Comparison of ENCODE assay signal across 13 cellular contexts in genomic region chr10:71241899-71242620, GRCh38. TPM values are rescaled to one million over a fixed set of nuclear protein-coding genes. Genes with fewer than 3 reads are reported as not detected.
DNase-seq lines count a peak whose midpoint lies in the region; ATAC-seq and TF ChIP-seq lines count a peak whose summit lies in the region.
"Had no signal": no experiment of that assay in that cellular context is flagged by ENCODE, and none has a peak within 500 bp of the region (broad histone marks: within the 10 kb centered on the region; RNA-seq: fewer than 3 reads in every experiment).

No MANE protein-coding gene starts in this region.

- H3K4ac ChIP-seq in mesenchymal stem cell (ENCODE audit: low read depth in 1 of 2, low read length in 2 of 2) = peak overlapping the region; percentile 90 to 97

- no peaks in the 10 kb centered on the region for H4K20me1 ChIP-seq in MM.1S (ENCODE audit: insufficient read depth, low read length)

- no peak overlapping the region for H2AK5ac ChIP-seq in mesenchymal stem cell (ENCODE audit: low read length, severe bottlenecking)

- H2BK12ac ChIP-seq in mesenchymal stem cell (ENCODE audit: low read length in 2 of 2) = peak overlapping the region; percentile 49 to 100

- H2BK5ac ChIP-seq in mesenchymal stem cell (ENCODE audit: low read depth, low read length, poor library complexity, severe bottlenecking) = no peak overlapping the region

- H3K4me1 ChIP-seq in colonic mucosa (peaks cover 34% of the 10 kb centered on the region), mesenchymal stem cell (ENCODE audit: control insufficient read depth, insufficient read depth, low read depth, low read length) (peaks cover 12% of the 10 kb centered on the region), upper lobe of right lung (peaks cover 66% of the 10 kb centered on the region), MM.1S (ENCODE audit: low read length) (no peaks in the 10 kb centered on the region)

- H3K4me2 ChIP-seq in mesenchymal stem cell (ENCODE audit: low read length, poor library complexity, severe bottlenecking) (no peak overlapping the region), MM.1S (ENCODE audit: low read depth, low read length) (no peak overlapping the region)

- peak overlapping the region; percentile 91 for H2BK15ac ChIP-seq in mesenchymal stem cell (ENCODE audit: low read depth, poor library complexity, severe bottlenecking)

- H2AFZ ChIP-seq in mesenchymal stem cell (ENCODE audit: low read depth, low read length) (no peak overlapping the region), MM.1S (ENCODE audit: low read length) (no peak overlapping the region)

- no peaks in the 10 kb centered on the region for H3K79me1 ChIP-seq in mesenchymal stem cell (replicated peaks; ENCODE audit: low read length, poor library complexity, severe bottlenecking)

- intact Hi-C loops in colonic mucosa (cut with DNase I) (no loop called here), upper lobe of right lung (cut with DNase I) (no loop called here)

- 54% methylated on average over 12 of the region's 12 CpGs for WGBS in mesenchymal stem cell

- H3K23ac ChIP-seq in mesenchymal stem cell (ENCODE audit: low read length in 2 of 2) = peak overlapping the region in 1 of 2 experiments; percentile 46

- no peak overlapping the region for H3K4me3 ChIP-seq in colonic mucosa
- no peak overlapping the region for H3K4me3 ChIP-seq in mesenchymal stem cell (ENCODE audit: insufficient read depth in 1 of 2, low read depth in 1 of 2, low read length in 2 of 2)
- no peak overlapping the region for H3K4me3 ChIP-seq in upper lobe of right lung
- H3K4me3 ChIP-seq in MM.1S (ENCODE audit: low read length) = no peak overlapping the region

- H3K9ac ChIP-seq in colonic mucosa (ENCODE audit: low read depth in 2 of 2, low read length in 2 of 2) = no peak overlapping the region
- H3K9ac ChIP-seq in mesenchymal stem cell (ENCODE audit: low read length) = peak overlapping the region; percentile 6
- H3K9ac ChIP-seq in MM.1S (ENCODE audit: low read length) = no peak overlapping the region

- H3K36me3 ChIP-seq in colonic mucosa = no peaks in the 10 kb centered on the region
- no peaks in the 10 kb centered on the region for H3K36me3 ChIP-seq in mesenchymal stem cell (ENCODE audit: control insufficient read depth in 1 of 2, insufficient read depth in 2 of 2, low read depth in 1 of 2, low read length in 2 of 2)
- H3K36me3 ChIP-seq in upper lobe of right lung = no peaks in the 10 kb centered on the region
- H3K36me3 ChIP-seq in MM.1S (replicated peaks; ENCODE audit: insufficient read depth, low read length) = no peaks in the 10 kb centered on the region

- peak overlapping the region; percentile 41 for H4K8ac ChIP-seq in mesenchymal stem cell (ENCODE audit: low read length)

- TF ChIP-seq CTCF in colonic mucosa (IDR thresholded peaks at IDR 0.05) (no peak), upper lobe of right lung (IDR thresholded peaks at IDR 0.05) (no peak), MM.1S (IDR thresholded peaks at IDR 0.05; ENCODE audit: low read length) (no peak)

- H3K9me2 ChIP-seq in MM.1S (replicated peaks; ENCODE audit: insufficient read depth, low read length) = no peaks in the 10 kb centered on the region

- peak overlapping the region; percentile 17 for H3K27ac ChIP-seq in colonic mucosa
- H3K27ac ChIP-seq in mesenchymal stem cell (ENCODE audit: low read length, poor library complexity, severe bottlenecking) = no peak overlapping the region
- H3K27ac ChIP-seq in upper lobe of right lung = peak overlapping the region; percentile 36
- no peak overlapping the region for H3K27ac ChIP-seq in MM.1S (ENCODE audit: low read length)
- H3K27ac ChIP-seq: 22Rv1 had no signal

- peak overlapping the region; percentile 95 for H2BK120ac ChIP-seq in mesenchymal stem cell (ENCODE audit: low read depth, low read length)

- no peaks in the 10 kb centered on the region for H3K9me3 ChIP-seq in colonic mucosa
- H3K9me3 ChIP-seq in mesenchymal stem cell (ENCODE audit: control insufficient read depth, low read length) = no peaks in the 10 kb centered on the region
- no peaks in the 10 kb centered on the region for H3K9me3 ChIP-seq in upper lobe of right lung
- H3K9me3 ChIP-seq in MM.1S (replicated peaks; ENCODE audit: insufficient read depth, low read length) = no peaks in the 10 kb centered on the region

- H3K18ac ChIP-seq in mesenchymal stem cell (ENCODE audit: low read depth in 1 of 2, low read length in 2 of 2) = peak overlapping the region; percentile 71 to 93

- DNase-seq in DMS 273 (lab: John Stamatoyannopoulos, UW; ENCODE audit: unreplicated experiment) (peak; percentile 64), DMS 273 treated with DMSO at 0.1 percent for 48 hours (lab: John Stamatoyannopoulos, UW) (no peak), colonic mucosa (no peak), mesenchymal stem cell (peak; percentile 34), upper lobe of right lung (no peak), NCI-H187 treated with DMSO at 0.1 percent for 48 hours (lab: John Stamatoyannopoulos, UW) (no peak), cerebellar nuclear complex (lab: John Stamatoyannopoulos, UW) (no peak), MM.1S (no peak)
- DNase-seq: activated CD8-positive, alpha-beta T cell treated with anti-CD3 and anti-CD28 coated beads for 36 hours; NCI-H1417 treated with DMSO at 0.1 percent for 48 hours; NCI-H748 treated with DMSO at 0.1 percent for 48 hours had no signal

- peak overlapping the region; percentile 95 for H4K91ac ChIP-seq in mesenchymal stem cell (ENCODE audit: low read length)

- H3K79me2 ChIP-seq in MM.1S (ENCODE audit: low read length) = no peaks in the 10 kb centered on the region

- H3K14ac ChIP-seq in mesenchymal stem cell (ENCODE audit: low read length in 2 of 2) = peak overlapping the region in 1 of 2 experiments; percentile 82

- H3F3A ChIP-seq in MM.1S (ENCODE audit: insufficient read depth, low read length) = no peaks in the 10 kb centered on the region

- H3K27me3 ChIP-seq in colonic mucosa (no peaks in the 10 kb centered on the region), mesenchymal stem cell (ENCODE audit: control insufficient read depth in 1 of 2, insufficient read depth in 1 of 2, low read length in 2 of 2) (peaks cover 0 to 44% of the 10 kb centered on the region in 2 experiments), upper lobe of right lung (no peaks in the 10 kb centered on the region), MM.1S (replicated peaks; ENCODE audit: insufficient read depth, low read length) (peaks cover 18% of the 10 kb centered on the region)

- ATAC-seq in upper lobe of right lung = peak; percentile 36
- ATAC-seq: activated CD8-positive, alpha-beta T cell treated with anti-CD3 and anti-CD28 coated beads for 36 hours; activated naive CD4-positive, alpha-beta T cell treated with anti-CD3 and anti-CD28 coated beads, Interleukin-2, amount 50 U/mL, for 72 hours had no signal

RNA-seq across cellular contexts. Expression of gene UNC5B, which starts 29.7 kb away (rescaled TPM):
- total RNA-seq in colonic mucosa = 10 to 100 TPM; 18.4 to 18.5 TPM
- 40.6 TPM for polyA plus RNA-seq in mesenchymal stem cell (2013, experiment 1 of 2)
- polyA plus RNA-seq in mesenchymal stem cell (2013, experiment 2 of 2) = 38.6 TPM
- 16.0 TPM for total RNA-seq in upper lobe of right lung
- total RNA-seq: activated naive CD4-positive, alpha-beta T cell treated with anti-CD3 and anti-CD28 coated beads, Interleukin-2, amount 50 U/mL, for 72 hours had no signal

Comparison
In these comparisons a context has a peak if more than half of its experiments do, and no peak if none do; other contexts are left out.
1. DNase-seq: peak in DMS 273 (single experiment) and mesenchymal stem cell (single experiment); none in DMS 273 treated with DMSO at 0.1 percent for 48 hours (single experiment), colonic mucosa (single experiment), upper lobe of right lung (single experiment), NCI-H187 treated with DMSO at 0.1 percent for 48 hours (single experiment), cerebellar nuclear complex (0 of 2) and MM.1S (single experiment).
2. H3K27ac ChIP-seq: peak in colonic mucosa (single experiment) and upper lobe of right lung (single experiment); none in mesenchymal stem cell (single experiment) and MM.1S (single experiment).